Comparison of ENCODE assay signal across 19 cellular contexts in the genomic region with DNA sequence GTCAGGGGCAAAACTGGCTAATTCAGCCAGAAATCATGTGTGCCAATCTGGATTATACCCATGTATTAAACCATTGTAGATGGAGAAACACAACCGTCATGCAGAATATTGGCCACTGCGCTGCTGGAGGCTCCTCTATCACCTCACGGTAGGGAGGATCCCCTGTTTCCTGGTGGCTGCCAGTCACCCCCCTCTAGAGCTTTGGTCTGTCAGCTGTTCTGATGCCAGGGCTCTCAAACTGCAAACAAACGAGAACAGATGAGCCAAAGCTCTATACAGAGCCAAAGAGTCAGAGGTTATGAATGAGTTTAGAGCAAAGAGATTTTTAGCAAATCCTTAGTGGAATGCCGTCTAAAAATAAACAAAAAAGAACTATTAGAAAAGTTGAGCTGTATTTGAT.
"Had no signal": no experiment of that assay in that cellular context is flagged by ENCODE, and none has a peak within 500 bp of the region (broad histone marks: within the 10 kb centered on the region; RNA-seq: fewer than 3 reads in every experiment).

No MANE protein-coding gene starts in this region.

- H3K27ac Mint-ChIP-seq: activated T-cell treated with anti-CD3 and anti-CD28 coated beads, Interleukin-2, amount 50 U/mL, for 72 hours; natural killer cell treated with Interleukin-12 subunit alpha and Interleukin-12 subunit beta and Interleukin-15 and Interleukin-18, amount 100 ng/mL, for 72 hours had no signal

- H3K4me1 ChIP-seq: breast epithelium, gastrocnemius medialis, heart left ventricle, parathyroid adenoma had no signal

- H3K27ac ChIP-seq: breast epithelium, gastrocnemius medialis, heart left ventricle, parathyroid adenoma, tibial nerve had no signal

- H3K36me3 Mint-ChIP-seq: natural killer cell treated with Interleukin-12 subunit alpha and Interleukin-12 subunit beta and Interleukin-15 and Interleukin-18, amount 100 ng/mL, for 72 hours had no signal

- H3K9me3 Mint-ChIP-seq: activated T-cell treated with anti-CD3 and anti-CD28 coated beads, Interleukin-2, amount 50 U/mL, for 72 hours; natural killer cell treated with Interleukin-12 subunit alpha and Interleukin-12 subunit beta and Interleukin-15 and Interleukin-18, amount 100 ng/mL, for 72 hours had no signal

- H3K4me3 ChIP-seq: breast epithelium, gastrocnemius medialis, heart left ventricle, tibial nerve had no signal

- H3K9me3 ChIP-seq: breast epithelium, gastrocnemius medialis, heart left ventricle, tibial nerve had no signal

- H3K79me2 ChIP-seq: parathyroid adenoma had no signal

- H2AFZ ChIP-seq: parathyroid adenoma had no signal

- DNase-seq: activated CD8-positive, alpha-beta memory T cell treated with anti-CD3 and anti-CD28 coated beads for 24 hours; activated CD8-positive, alpha-beta memory T cell treated with anti-CD3 and anti-CD28 coated beads, Interleukin-2, amount 50 U/mL, for 48 hours; activated effector memory CD4-positive, alpha-beta T cell treated with anti-CD3 and anti-CD28 coated beads, Interleukin-2, amount 50 U/mL, for 16 hours; activated naive CD4-positive, alpha-beta T cell treated with anti-CD3 and anti-CD28 coated beads, Interleukin-2, amount 50 U/mL, for 16 hours; activated T-cell treated with anti-CD3 and anti-CD28 coated beads, Interleukin-2, amount 50 U/mL, for 72 hours; cerebellar nuclear complex; effector CD4-positive, alpha-beta T cell; gastrocnemius medialis; heart left ventricle; kidney glomerular epithelial cell; left ventricle myocardium superior; mesendoderm; stimulated activated CD4-positive, alpha-beta T cell treated with anti-CD3 and anti-CD28 coated beads, Interleukin-2, amount 100 ng/mL, for 24 hours; stimulated activated naive CD8-positive, alpha-beta T cell treated with anti-CD3 and anti-CD28 coated beads, Interleukin-15, Interleukin-2, amounts not matched to agents 100 U/mL and 50 U/mL, for 24 hours; T1000 had no signal

- H3K36me3 ChIP-seq: breast epithelium, gastrocnemius medialis, heart left ventricle, tibial nerve had no signal

- H3K4me3 Mint-ChIP-seq: activated T-cell treated with anti-CD3 and anti-CD28 coated beads, Interleukin-2, amount 50 U/mL, for 72 hours; natural killer cell treated with Interleukin-12 subunit alpha and Interleukin-12 subunit beta and Interleukin-15 and Interleukin-18, amount 100 ng/mL, for 72 hours had no signal

- H3K9ac ChIP-seq: parathyroid adenoma had no signal

- H3K27me3 ChIP-seq: breast epithelium, gastrocnemius medialis, heart left ventricle, tibial nerve had no signal
